In genomic region chr14:24179294-24179960, GRCh38 we compare ENCODE assay signal across 14 cellular contexts. TPM values are rescaled to one million over a fixed set of nuclear protein-coding genes. Genes with fewer than 3 reads are reported as not detected.
DNase-seq lines count a peak whose midpoint lies in the region; ATAC-seq and TF ChIP-seq lines count a peak whose summit lies in the region.
"Had no signal": no experiment of that assay in that cellular context is flagged by ENCODE, and none has a peak within 500 bp of the region (broad histone marks: within the 10 kb centered on the region; RNA-seq: fewer than 3 reads in every experiment).

No MANE protein-coding gene starts in this region.

- peaks cover 0 to 99% (median 38%) of the 10 kb centered on the region in 9 donors for H3K36me3 ChIP-seq in heart right ventricle
- peaks cover 53 to 55% (median 54%) of the 10 kb centered on the region in 3 donors for H3K36me3 ChIP-seq in skeletal muscle tissue (ENCODE audit: control insufficient read depth in 3 of 3, insufficient read depth in 3 of 3, low read length in 3 of 3)

- H3K9ac ChIP-seq in skeletal muscle tissue (ENCODE audit: low read depth in 1 of 3, low read length in 3 of 3), result peak overlapping the region in 2 of 3 donors; percentile 22 to 72

- peak overlapping the region; percentile 44 for H3K27ac Mint-ChIP-seq in activated T-helper 1 cell treated with anti-CD3 and anti-CD28 coated beads, Interleukin-12 subunit alpha, Interleukin-12 subunit beta, Interleukin-2, Interleukin-4 antibody, amounts not matched to agents 30 ng/mL and 10 ng/mL and 1 ng/mL, durations not matched to agents 14 hours and 24 hours and 36 hours

- TF ChIP-seq CTCF in heart right ventricle (IDR thresholded peaks at IDR 0.05), result no peak

- H3K9me3 Mint-ChIP-seq in activated T-helper 1 cell treated with anti-CD3 and anti-CD28 coated beads, Interleukin-12 subunit alpha, Interleukin-12 subunit beta, Interleukin-2, Interleukin-4 antibody, amounts not matched to agents 30 ng/mL and 10 ng/mL and 1 ng/mL, durations not matched to agents 14 hours and 24 hours and 36 hours, result no peaks in the 10 kb centered on the region

- H3K27me3 Mint-ChIP-seq in activated T-helper 1 cell treated with anti-CD3 and anti-CD28 coated beads, Interleukin-12 subunit alpha, Interleukin-12 subunit beta, Interleukin-2, Interleukin-4 antibody, amounts not matched to agents 30 ng/mL and 10 ng/mL and 1 ng/mL, durations not matched to agents 14 hours and 24 hours and 36 hours (ENCODE audit: insufficient read depth), result no peaks in the 10 kb centered on the region

- H3K27me3 ChIP-seq in heart right ventricle (no peaks in the 10 kb centered on the region), skeletal muscle tissue (ENCODE audit: control insufficient read depth in 3 of 3, insufficient read depth in 3 of 3, low read length in 3 of 3) (no peaks in the 10 kb centered on the region)

- no peaks in the 10 kb centered on the region for H3K9me3 ChIP-seq in heart right ventricle
- no peaks in the 10 kb centered on the region for H3K9me3 ChIP-seq in skeletal muscle tissue (ENCODE audit: control insufficient read depth in 3 of 3, low read length in 3 of 3)

- in situ Hi-C loops in GM18951 (cut with MboI; ENCODE audit: low sequenced_read_pairs, unreplicated experiment), result no loop called here

- intact Hi-C loops in activated T-helper 1 cell treated with anti-CD3 and anti-CD28 coated beads, Interleukin-12 subunit alpha, Interleukin-12 subunit beta, Interleukin-2, Interleukin-4 antibody, amounts not matched to agents 30 ng/mL and 10 ng/mL and 1 ng/mL, durations not matched to agents 14 hours and 24 hours and 36 hours (cut with micrococcal nuclease), result no loop called here
- intact Hi-C loops in heart right ventricle (cut with DNase I), result no loop called here

- no peak overlapping the region for H3K4me3 Mint-ChIP-seq in activated T-helper 1 cell treated with anti-CD3 and anti-CD28 coated beads, Interleukin-12 subunit alpha, Interleukin-12 subunit beta, Interleukin-2, Interleukin-4 antibody, amounts not matched to agents 30 ng/mL and 10 ng/mL and 1 ng/mL, durations not matched to agents 14 hours and 24 hours and 36 hours

- no peak for DNase-seq in activated T-helper 1 cell treated with anti-CD3 and anti-CD28 coated beads, Interleukin-12 subunit alpha, Interleukin-12 subunit beta, Interleukin-2, Interleukin-4 antibody, amounts not matched to agents 30 ng/mL and 10 ng/mL and 1 ng/mL, durations not matched to agents 14 hours and 24 hours and 36 hours (ENCODE audit: low spot score)
- no peak for DNase-seq in heart right ventricle
- no peak for DNase-seq in activated gamma-delta T cell (lab: John Stamatoyannopoulos, UW)
- DNase-seq: activated CD8-positive, alpha-beta memory T cell treated with anti-CD3 and anti-CD28 coated beads, Interleukin-2, amount 50 U/mL, for 4 hours; central memory CD4-positive, alpha-beta T cell; H7; MM.1S; NCI-H748 treated with DMSO at 0.1 percent for 48 hours had no signal

- H3K4me3 ChIP-seq in heart right ventricle, result no peak overlapping the region
- H3K4me3 ChIP-seq in skeletal muscle tissue (ENCODE audit: low read length in 3 of 3), result no peak overlapping the region

- ATAC-seq in heart right ventricle (peak in 7 of 8 donors; percentile 2 to 18 (median 12)), GM21447 (IDR thresholded peaks at IDR 0.05; ENCODE audit: unreplicated experiment) (no peak), HG02981 (IDR thresholded peaks at IDR 0.05; ENCODE audit: unreplicated experiment) (no peak), HG03095 (IDR thresholded peaks at IDR 0.05; ENCODE audit: unreplicated experiment) (no peak)

- H3K27ac ChIP-seq in heart right ventricle (peak overlapping the region; percentile 31 to 77 (median 64)), skeletal muscle tissue (ENCODE audit: low read depth, low read length) (peak overlapping the region; percentile 59)

- no peaks in the 10 kb centered on the region for H3K4me1 Mint-ChIP-seq in activated T-helper 1 cell treated with anti-CD3 and anti-CD28 coated beads, Interleukin-12 subunit alpha, Interleukin-12 subunit beta, Interleukin-2, Interleukin-4 antibody, amounts not matched to agents 30 ng/mL and 10 ng/mL and 1 ng/mL, durations not matched to agents 14 hours and 24 hours and 36 hours (ENCODE audit: low read depth)

- peak; percentile 26 for TF ChIP-seq POLR2A in GM18951 (IDR thresholded peaks at IDR 0.05; ENCODE audit: extremely low read depth, insufficient read depth, insufficient read length)

- H3K36me3 Mint-ChIP-seq in activated T-helper 1 cell treated with anti-CD3 and anti-CD28 coated beads, Interleukin-12 subunit alpha, Interleukin-12 subunit beta, Interleukin-2, Interleukin-4 antibody, amounts not matched to agents 30 ng/mL and 10 ng/mL and 1 ng/mL, durations not matched to agents 14 hours and 24 hours and 36 hours (ENCODE audit: low read depth), result peaks cover 66% of the 10 kb centered on the region

- 89 to 90% methylated on average over 14 of the region's 14 CpGs for WGBS in heart right ventricle, 2 donors

- H3K4me1 ChIP-seq in heart right ventricle (peaks cover 0 to 19% (median 12%) of the 10 kb centered on the region in 9 donors), skeletal muscle tissue (ENCODE audit: control insufficient read depth in 3 of 3, insufficient read depth in 3 of 3, low read length in 3 of 3) (peaks cover 15 to 22% (median 21%) of the 10 kb centered on the region in 3 donors)

RNA-seq across cellular contexts. Expression of gene REC8, which starts 7.5 kb away (rescaled TPM):
- total RNA-seq in activated T-helper 1 cell treated with anti-CD3 and anti-CD28 coated beads, Interleukin-12 subunit alpha, Interleukin-12 subunit beta, Interleukin-2, Interleukin-4 antibody, amounts not matched to agents 30 ng/mL and 10 ng/mL and 1 ng/mL, durations not matched to agents 14 hours and 24 hours and 36 hours, result 27.8 and 28.9 TPM in 2 replicates
- total RNA-seq in heart right ventricle, result 1 to 10 TPM; 2.5 to 7.0 (median 4.3) TPM
- polyA plus RNA-seq in heart right ventricle, result 10 to 100 TPM in 1 of 2 donors, 1 to 10 TPM in 1; 2.5 to 17.7 TPM
- total RNA-seq in skeletal muscle tissue, result 2.1 TPM

RNA-seq across cellular contexts. Expression of gene IPO4, which starts 9.2 kb away (rescaled TPM):
- total RNA-seq in activated T-helper 1 cell treated with anti-CD3 and anti-CD28 coated beads, Interleukin-12 subunit alpha, Interleukin-12 subunit beta, Interleukin-2, Interleukin-4 antibody, amounts not matched to agents 30 ng/mL and 10 ng/mL and 1 ng/mL, durations not matched to agents 14 hours and 24 hours and 36 hours, result 106 and 107 TPM in 2 replicates
- 10 to 100 TPM; 10.1 to 22.5 (median 12.6) TPM for total RNA-seq in heart right ventricle
- polyA plus RNA-seq in heart right ventricle, result 10 to 100 TPM in 1 of 2 donors, 1 to 10 TPM in 1; 4.4 to 23.8 TPM
- 32.9 TPM for total RNA-seq in skeletal muscle tissue

RNA-seq across cellular contexts. Expression of gene TM9SF1, which starts 15.8 kb away (rescaled TPM):
- 34.5 and 35.3 TPM in 2 replicates for total RNA-seq in activated T-helper 1 cell treated with anti-CD3 and anti-CD28 coated beads, Interleukin-12 subunit alpha, Interleukin-12 subunit beta, Interleukin-2, Interleukin-4 antibody, amounts not matched to agents 30 ng/mL and 10 ng/mL and 1 ng/mL, durations not matched to agents 14 hours and 24 hours and 36 hours
- total RNA-seq in heart right ventricle (10 to 100 TPM; 14.2 to 31.3 (median 18.7) TPM), skeletal muscle tissue (18.3 TPM)
- 10 to 100 TPM; 10.8 to 36.4 TPM for polyA plus RNA-seq in heart right ventricle

RNA-seq across cellular contexts. Expression of gene IRF9, which starts 18.4 kb away (rescaled TPM):
- total RNA-seq in activated T-helper 1 cell treated with anti-CD3 and anti-CD28 coated beads, Interleukin-12 subunit alpha, Interleukin-12 subunit beta, Interleukin-2, Interleukin-4 antibody, amounts not matched to agents 30 ng/mL and 10 ng/mL and 1 ng/mL, durations not matched to agents 14 hours and 24 hours and 36 hours, result 130 and 152 TPM in 2 replicates
- total RNA-seq in heart right ventricle (100 to 1,000 TPM in 1 of 10 donors, 10 to 100 TPM in 9; 17.7 to 147 (median 36.7) TPM), skeletal muscle tissue (50.6 TPM)
- 10 to 100 TPM; 28.2 to 64.1 TPM for polyA plus RNA-seq in heart right ventricle

RNA-seq across cellular contexts. Expression of gene TSSK4, which starts 26.1 kb away (rescaled TPM):
- total RNA-seq in activated T-helper 1 cell treated with anti-CD3 and anti-CD28 coated beads, Interleukin-12 subunit alpha, Interleukin-12 subunit beta, Interleukin-2, Interleukin-4 antibody, amounts not matched to agents 30 ng/mL and 10 ng/mL and 1 ng/mL, durations not matched to agents 14 hours and 24 hours and 36 hours, result 0.42 and 0.49 TPM in 2 replicates
- total RNA-seq in heart right ventricle (under 1 TPM in 1 of 10 donors, not detected in 9; 0.28 TPM), skeletal muscle tissue (0.52 TPM)
- under 1 TPM in 1 of 2 donors, not detected in 1; 0.22 TPM for polyA plus RNA-seq in heart right ventricle
- total RNA-seq: glomerular endothelial cell, H7 had no signal

Comparison
In these comparisons a context has a peak if more than half of its experiments do, and no peak if none do; other contexts are left out.
1. ATAC-seq: peak in heart right ventricle (7 of 8); none in GM21447 (single experiment), HG02981 (single experiment) and HG03095 (single experiment).